ENCODE assay signal across 8 cellular contexts in the genomic region with DNA sequence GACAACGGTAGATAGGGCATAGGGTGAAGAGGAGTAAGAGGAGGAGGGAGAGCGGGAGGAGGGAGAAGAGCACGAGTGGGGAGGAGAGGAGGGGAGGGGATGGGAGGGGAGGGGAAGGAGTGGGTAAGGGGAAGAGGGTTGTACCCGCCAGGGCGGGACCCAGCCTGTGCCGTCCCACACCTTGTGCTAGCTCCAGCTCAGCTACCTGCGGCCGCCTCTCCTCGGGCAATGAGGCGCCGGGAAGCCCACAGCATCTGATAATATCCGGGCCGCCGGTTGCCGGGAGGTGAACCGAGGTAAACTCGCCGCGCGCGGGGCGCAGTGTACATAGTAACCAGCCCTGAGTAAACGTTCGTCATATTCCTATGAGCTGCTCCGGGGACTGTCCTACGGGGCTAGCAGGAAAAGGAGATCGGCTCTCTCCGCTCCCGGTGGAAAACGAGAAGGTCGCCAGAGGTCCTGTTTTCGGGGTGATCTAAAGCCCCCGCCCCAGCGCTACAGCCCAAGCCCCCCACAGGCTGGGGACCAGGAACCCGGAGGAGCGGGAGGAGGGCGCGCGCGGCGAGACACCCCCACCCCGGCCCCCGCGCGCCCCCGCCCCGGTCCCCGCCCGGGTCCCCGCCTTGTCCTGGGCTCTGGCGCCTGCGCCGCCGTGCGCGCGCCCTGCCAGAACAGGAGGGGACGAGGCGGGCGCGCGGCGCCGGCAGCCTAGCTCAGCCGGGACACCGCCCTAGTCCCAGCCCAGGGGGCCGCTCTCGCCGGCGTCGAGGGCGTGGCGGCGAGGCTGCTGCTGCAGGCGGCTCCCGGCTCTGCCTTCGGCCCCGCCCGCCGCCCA. TPM values are rescaled to one million over a fixed set of nuclear protein-coding genes. Genes with fewer than 3 reads are reported as not detected.
A peak's percentile ranks its signal among the peaks of the same experiment; 100 is the strongest.
DNase-seq lines count a peak whose midpoint lies in the region; ATAC-seq, FAIRE-seq and TF ChIP-seq lines count a peak whose summit lies in the region.

A gene (plus strand): TSS at position 669 of the 835 bp plus-strand sequence. CDS start 11,537 bp downstream, outside the sequence.

- no peak within 1 kb of the TSS for H3K4ac ChIP-seq in H1 (replicated peaks; ENCODE audit: insufficient read length, low read depth, low read length)

- H3K36me3 Mint-ChIP-seq in memory B cell = no peaks in the 10 kb centered on the region

- H2BK20ac ChIP-seq in H1 (ENCODE audit: low read length) = no peak within 1 kb of the TSS

- no peak for TF ChIP-seq EP300 in H1 (IDR thresholded peaks at IDR 0.05; ENCODE audit: borderline replicate concordance in 1 of 2, low read depth in 2 of 2, low read length in 2 of 2)

- H4K5ac ChIP-seq in H1 (ENCODE audit: insufficient read length, low read depth, low read length) = peak within 1 kb of the TSS; percentile 25

- no peak for FAIRE-seq in H1 (lab: Jason Lieb, UNC)

- peaks cover 38% of the 10 kb centered on the region for H3K4me1 Mint-ChIP-seq in memory B cell

- TF ChIP-seq POLR2A in H1 (IDR thresholded peaks at IDR 0.05; ENCODE audit: control extremely low read depth in 1 of 2, low read depth in 2 of 2, low read length in 2 of 2) = peak in 1 of 2 experiments; percentile 47; a peak in 2 of 3 replicates

- H3K79me1 ChIP-seq in H1 (ENCODE audit: low read depth, low read length) = no peaks in the 10 kb centered on the region

- H3K4me2 ChIP-seq in H1 (ENCODE audit: insufficient read depth in 1 of 2, low read depth in 2 of 2, low read length in 2 of 2) = peak within 1 kb of the TSS; percentile 90 to 96

- 2% methylated on average over 51 of the region's 80 CpGs; no CpG with 5 or more reads in 1 of the 2 experiments for WGBS in H1 (ENCODE audit: extremely low coverage in 1 of 2, insufficient coverage in 1 of 2, insufficient read length in 1 of 2, insufficient replicate concordance in 2 of 2, low coverage in 1 of 2, low lambda C conversion rate in 2 of 2, missing lambda C conversion rate in 1 of 2), 2 experiments

- peak; percentile 98 for DNase-seq in GM13976 (ENCODE audit: low spot score)
- peak in 72 of 76 experiments; percentile 15 to 83 (median 62) for DNase-seq in HUDEP-2 (lab: John Stamatoyannopoulos, UW; ENCODE audit: unreplicated experiment in 76 of 76)
- DNase-seq in NOMO-1 treated with DMSO at 0.1 percent for 48 hours (lab: John Stamatoyannopoulos, UW; ENCODE audit: unreplicated experiment) = peak; percentile 85
- DNase-seq in activated CD8-positive, alpha-beta memory T cell treated with anti-CD3 and anti-CD28 coated beads for 48 hours (ENCODE audit: low read depth in 2 of 3, low spot score in 2 of 3) = peak in 2 of 3 experiments; percentile 63 to 83
- peak; percentile 59 to 88 for DNase-seq in H1 (ENCODE audit: low read depth in 1 of 2, low spot score in 2 of 2)
- DNase-seq in memory B cell (ENCODE audit: low spot score in 2 of 2) = peak; percentile 84 to 86
- DNase-seq in stimulated activated CD4-positive, alpha-beta T cell treated with anti-CD3 and anti-CD28 coated beads, TNF-alpha, amount 100 ng/mL, for 48 hours (ENCODE audit: low read depth in 3 of 3) = peak; percentile 79 to 88 (median 84)
- DNase-seq in cerebellar nuclear complex (lab: John Stamatoyannopoulos, UW) = no peak

- peak within 1 kb of the TSS; percentile 97 for H3K27ac Mint-ChIP-seq in memory B cell

- peak within 1 kb of the TSS; percentile 74; the same call in 1 of the 2 replicates for H2AFZ ChIP-seq in H1 (ENCODE audit: low read length)

- H3K9me3 Mint-ChIP-seq in memory B cell = no peaks in the 10 kb centered on the region

- H4K8ac ChIP-seq in H1 (ENCODE audit: extremely low read depth, insufficient read depth, low read length) = peak within 1 kb of the TSS; percentile 91

- H3K23me2 ChIP-seq in H1 (ENCODE audit: low read depth, low read length) = peaks cover 11% of the 10 kb centered on the region

- peak within 1 kb of the TSS; percentile 3; the same call in 1 of the 2 replicates for H2BK12ac ChIP-seq in H1 (ENCODE audit: low read depth, low read length)

- peaks cover 0 to 7% (median 0%) of the 10 kb centered on the region in 4 experiments; a peak in 3 of 7 replicates for H3K27me3 ChIP-seq in H1 (replicated peaks in 1 of 4; ENCODE audit: control insufficient read depth in 3 of 4, extremely low read depth in 1 of 4, insufficient read depth in 3 of 4, low read length in 3 of 4)

- H3K14ac ChIP-seq in H1 (ENCODE audit: insufficient read length) = no peak within 1 kb of the TSS

- H2BK5ac ChIP-seq in H1 (ENCODE audit: low read depth, low read length) = peak within 1 kb of the TSS; percentile 62

- in situ Hi-C loops in GM13976 (cut with MboI; ENCODE audit: low sequenced_read_pairs, unreplicated experiment) = no loop called here

- 0 out of 2 replicates have a peak within 1 kb of the TSS, but pooled peaks have one; percentile 83 for H2BK15ac ChIP-seq in H1 (ENCODE audit: low read length)

- CTCF ChIA-PET in H1 (lab: Charles Lee; ENCODE audit: partially characterized antibody) = interaction anchor here (0.7 to 3.0 kb wide), 11 partner anchors 9 to 344 kb away, joined by 3 to 15 read pairs (median 3); no protein-coding TSS in a partner anchor

- peak within 1 kb of the TSS; percentile 25 to 64 (median 55) for H3K9ac ChIP-seq in H1 (replicated peaks in 1 of 4; ENCODE audit: extremely low read depth in 1 of 4, low read depth in 3 of 4, low read length in 3 of 4)

- H3K18ac ChIP-seq in H1 (ENCODE audit: extremely low read depth, low read length) = peak within 1 kb of the TSS; percentile 93; the same call in 1 of the 2 replicates

- peak within 1 kb of the TSS; percentile 80 to 95 (median 86) for H3K4me3 ChIP-seq in H1 (ENCODE audit: extremely low read depth in 1 of 4, insufficient read depth in 2 of 4, low read depth in 3 of 4, low read length in 4 of 4)

- peak within 1 kb of the TSS; percentile 94 for H3K4me3 Mint-ChIP-seq in memory B cell

- H3K23ac ChIP-seq in H1 (ENCODE audit: insufficient read length) = no peak within 1 kb of the TSS

- H3K27ac ChIP-seq in H1 (ENCODE audit: low read depth, low read length) = no peak within 1 kb of the TSS

- no peaks in the 10 kb centered on the region for H3K27me3 Mint-ChIP-seq in memory B cell

- no peaks in the 10 kb centered on the region for H3K9me3 ChIP-seq in H1 (ENCODE audit: insufficient read depth in 2 of 2, low read depth in 1 of 2, low read length in 1 of 2)

- peak within 1 kb of the TSS; percentile 47 for H3K56ac ChIP-seq in H1 (replicated peaks; ENCODE audit: insufficient read length, low read depth, low read length)

- no peak for TF ChIP-seq RAD21 in H1 (IDR thresholded peaks at IDR 0.05 in 1 of 2, conservative IDR thresholded peaks at IDR 0.05 in 1 of 2; ENCODE audit: low read depth in 2 of 2, low read length in 2 of 2)

- H3K79me2 ChIP-seq in H1 (ENCODE audit: control insufficient read depth in 1 of 2, insufficient read depth in 2 of 2, low read length in 2 of 2) = no peaks in the 10 kb centered on the region

- peak within 1 kb of the TSS; percentile 34 for H2BK120ac ChIP-seq in H1 (replicated peaks; ENCODE audit: low read depth, low read length)

- peaks cover 2 to 21% (median 10%) of the 10 kb centered on the region in 4 experiments; a peak in 6 of 7 replicates for H3K4me1 ChIP-seq in H1 (replicated peaks in 1 of 4; ENCODE audit: control insufficient read depth in 3 of 4, insufficient read depth in 4 of 4, low read length in 3 of 4)

- ATAC-seq in memory B cell (ENCODE audit: low read depth) = peak; percentile 82

- H2AK5ac ChIP-seq in H1 (ENCODE audit: low read depth, low read length) = 0 out of 2 replicates have a peak within 1 kb of the TSS, but pooled peaks have one; percentile 47

- no peaks in the 10 kb centered on the region for H4K20me1 ChIP-seq in H1 (replicated peaks in 1 of 2; ENCODE audit: control insufficient read depth in 1 of 2, insufficient read depth in 2 of 2, low read length in 2 of 2)

- TF ChIP-seq CTCF in GM13976 (IDR thresholded peaks at IDR 0.05; ENCODE audit: borderline replicate concordance, control extremely low read depth, extremely low read depth, insufficient read depth, missing control alignments) (no peak), H1 (IDR thresholded peaks at IDR 0.05; ENCODE audit: control extremely low read depth in 1 of 3, insufficient read depth in 1 of 3, low read depth in 1 of 3, low read length in 3 of 3) (no peak)

- no peaks in the 10 kb centered on the region for H3K36me3 ChIP-seq in H1 (ENCODE audit: control insufficient read depth in 2 of 4, insufficient read depth in 4 of 4, low read length in 3 of 4)

- peak within 1 kb of the TSS; percentile 35 for H4K91ac ChIP-seq in H1 (replicated peaks; ENCODE audit: insufficient read length, low read length)

- POLR2A ChIA-PET in H1 (lab: Charles Lee; ENCODE audit: partially characterized antibody) = interaction anchor here (0.7 to 1.6 kb wide), 7 partner anchors 13 to 110 kb away, joined by 3 to 5 read pairs (median 4); a partner anchor contains a TSS

TF ChIP-seq in H1, 55 proteins besides CTCF, POLR2A, EP300 and RAD21 (continues in another document):
- TF ChIP-seq CEBPB (IDR thresholded peaks at IDR 0.05; ENCODE audit: low read depth, low read length) (no peak), BACH1 (IDR thresholded peaks at IDR 0.05; ENCODE audit: low read length) (peak; percentile 38; the same call in 1 of the 2 replicates), RNF2 (IDR thresholded peaks at IDR 0.05; ENCODE audit: borderline replicate concordance, low read depth, low read length, missing control alignments, poor library complexity, severe bottlenecking) (no peak), NRF1 (IDR thresholded peaks at IDR 0.05; ENCODE audit: low read depth, low read length) (peak; percentile 36; the same call in 1 of the 2 replicates), SRF (IDR thresholded peaks at IDR 0.05; ENCODE audit: low read depth, low read length) (no peak), KDM1A (IDR thresholded peaks at IDR 0.05; ENCODE audit: borderline replicate concordance, low read length) (no peak), GABPA (IDR thresholded peaks at IDR 0.05; ENCODE audit: borderline replicate concordance, insufficient read depth, low read length) (no peak), CTBP2 (IDR thresholded peaks at IDR 0.05; ENCODE audit: borderline replicate concordance, insufficient read depth, insufficient read length, low read length) (peak; percentile 73)
- TF ChIP-seq, protein P1, sequence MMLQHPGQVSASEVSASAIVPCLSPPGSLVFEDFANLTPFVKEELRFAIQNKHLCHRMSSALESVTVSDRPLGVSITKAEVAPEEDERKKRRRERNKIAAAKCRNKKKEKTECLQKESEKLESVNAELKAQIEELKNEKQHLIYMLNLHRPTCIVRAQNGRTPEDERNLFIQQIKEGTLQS (IDR thresholded peaks at IDR 0.05; ENCODE audit: insufficient read depth, low read depth, low read length) = no peak

RNA-seq across cellular contexts. Expression of the gene that starts here (rescaled TPM):
- total RNA-seq in H1 (2021; fragmentation: NEBNext Ultra II Directional; extraction: Animal tissue kit (Norgen Biotek cat#: 25700)) = 15.2 and 16.6 TPM in 2 replicates
- 5.6 and 5.9 TPM in 2 replicates for polyA plus RNA-seq in H1 (2011; rRNA removed)
- polyA plus RNA-seq in H1 (2011; cell fraction: cytosol; rRNA removed) = 7.1 TPM
- 6.4 TPM for polyA plus RNA-seq in H1 (2011; cell fraction: nucleus; rRNA removed)
- 5.4 to 12.8 TPM (median 7.1 TPM) in 4 replicates for polyA plus RNA-seq in H1 (2012, experiment 1 of 2)
- polyA plus RNA-seq in H1 (2012, experiment 2 of 2) = 2.1 TPM
- 8.2 TPM for polyA plus RNA-seq in H1 (2013, experiment 1 of 2)
- polyA plus RNA-seq in H1 (2013, experiment 2 of 2) = 9.0 TPM
- 11.2 and 12.2 TPM in 2 replicates for polyA minus RNA-seq in H1 (2011; rRNA and poly(A)+ RNA removed)
- 7.3 TPM for polyA minus RNA-seq in H1 (2011; cell fraction: cytosol; rRNA and poly(A)+ RNA removed)
- polyA minus RNA-seq in H1 (2011; cell fraction: nucleus; rRNA and poly(A)+ RNA removed) = 4.9 TPM

Comparison
In these comparisons a context has a peak if more than half of its experiments do, and no peak if none do; other contexts are left out.
1. DNase-seq: peak in GM13976 (single experiment), HUDEP-2 (72 of 76), NOMO-1 treated with DMSO at 0.1 percent for 48 hours (single experiment), activated CD8-positive, alpha-beta memory T cell treated with anti-CD3 and anti-CD28 coated beads for 48 hours (2 of 3), H1 (2 of 2), memory B cell (2 of 2) and stimulated activated CD4-positive, alpha-beta T cell treated with anti-CD3 and anti-CD28 coated beads, TNF-alpha, amount 100 ng/mL, for 48 hours (3 of 3); none in cerebellar nuclear complex (0 of 2).